ENCODE assay signal across 1 cellular context in genomic region chr7:4641667-4642467, GRCh38.
A peak's percentile ranks its signal among the peaks of the same experiment; 100 is the strongest.
TF ChIP-seq lines count a peak whose summit lies in the region.

No MANE protein-coding gene starts in this region.

TF ChIP-seq in HepG2, 621 proteins besides CTCF, POLR2A, EP300 and RAD21 (continued from another document and continues in another):
- TF ChIP-seq ZBTB10 (CRISPR knock-in tag; IDR thresholded peaks at IDR 0.05; ENCODE audit: borderline replicate concordance): no peak
- TF ChIP-seq ZNF350 (CRISPR knock-in tag; IDR thresholded peaks at IDR 0.05; ENCODE audit: borderline replicate concordance, low read depth): no peak
- TF ChIP-seq ZXDC (CRISPR knock-in tag; IDR thresholded peaks at IDR 0.05): peak; percentile 98
- peak; percentile 78 for TF ChIP-seq ZNF503 (CRISPR knock-in tag; IDR thresholded peaks at IDR 0.05)
- peak; percentile 57; the same call in 1 of the 2 replicates for TF ChIP-seq DRAP1 (CRISPR knock-in tag; IDR thresholded peaks at IDR 0.05)
- TF ChIP-seq TP53 (CRISPR knock-in tag; conservative IDR thresholded peaks at IDR 0.05): no peak
- TF ChIP-seq ZHX2 (IDR thresholded peaks at IDR 0.05; ENCODE audit: low read depth): peak; percentile 53; the same call in 1 of the 2 replicates
- peak; percentile 99 for TF ChIP-seq ZHX2 (CRISPR knock-in tag; IDR thresholded peaks at IDR 0.05; ENCODE audit: borderline replicate concordance)
- TF ChIP-seq FOXK1 (CRISPR knock-in tag; IDR thresholded peaks at IDR 0.05; ENCODE audit: borderline replicate concordance, low read depth): peak; percentile 99
- TF ChIP-seq HNF4G (IDR thresholded peaks at IDR 0.05; ENCODE audit: borderline replicate concordance, low read depth, low read length): peak; percentile 15; the same call in 1 of the 2 replicates
- peak; percentile 39; the same call in 1 of the 2 replicates for TF ChIP-seq HNF4G (CRISPR knock-in tag; IDR thresholded peaks at IDR 0.05; ENCODE audit: borderline replicate concordance, low read depth)
- no peak for TF ChIP-seq TRIM24 (CRISPR knock-in tag; IDR thresholded peaks at IDR 0.05)
- no peak; the same call in 1 of the 2 replicates for TF ChIP-seq TOE1 (CRISPR knock-in tag; IDR thresholded peaks at IDR 0.05)
- peak; percentile 98 for TF ChIP-seq ZNF841 (CRISPR knock-in tag; IDR thresholded peaks at IDR 0.05; ENCODE audit: borderline replicate concordance)
- peak; percentile 67 for TF ChIP-seq ELF1 (CRISPR knock-in tag; IDR thresholded peaks at IDR 0.05)
- no peak; the same call in 1 of the 2 replicates for TF ChIP-seq ZNF878 (CRISPR knock-in tag; IDR thresholded peaks at IDR 0.05)
- no peak for TF ChIP-seq ZNF660 (CRISPR knock-in tag; IDR thresholded peaks at IDR 0.05; ENCODE audit: borderline replicate concordance, low read depth)
- TF ChIP-seq NR2F2 (IDR thresholded peaks at IDR 0.05; ENCODE audit: borderline replicate concordance, low read depth): peak; percentile 80
- TF ChIP-seq REL (CRISPR knock-in tag; conservative IDR thresholded peaks at IDR 0.05): peak; percentile 80
- peak; percentile 62 for TF ChIP-seq HDAC1 (CRISPR knock-in tag; IDR thresholded peaks at IDR 0.05)
- TF ChIP-seq ZBTB25 (CRISPR knock-in tag; IDR thresholded peaks at IDR 0.05): peak; percentile 97
- peak; percentile 93; the same call in 1 of the 2 replicates for TF ChIP-seq ESRRA (CRISPR knock-in tag; IDR thresholded peaks at IDR 0.05; ENCODE audit: low read depth)
- TF ChIP-seq ZFP90 (CRISPR knock-in tag; IDR thresholded peaks at IDR 0.05; ENCODE audit: borderline replicate concordance): peak; percentile 72; the same call in 1 of the 2 replicates
- no peak; the same call in 1 of the 2 replicates for TF ChIP-seq ZNF136 (CRISPR knock-in tag; IDR thresholded peaks at IDR 0.05; ENCODE audit: low read depth)
- TF ChIP-seq SALL1 (CRISPR knock-in tag; IDR thresholded peaks at IDR 0.05): peak; percentile 93
- peak; percentile 99 for TF ChIP-seq ZNF138 (CRISPR knock-in tag; IDR thresholded peaks at IDR 0.05; ENCODE audit: low read depth)
- no peak for TF ChIP-seq ARID5B (CRISPR knock-in tag; IDR thresholded peaks at IDR 0.05)
- TF ChIP-seq ZNF740 (CRISPR knock-in tag; IDR thresholded peaks at IDR 0.05): peak; percentile 60; the same call in 1 of the 2 replicates
- TF ChIP-seq JDP2 (CRISPR knock-in tag; IDR thresholded peaks at IDR 0.05; ENCODE audit: borderline replicate concordance): peak; percentile 97
- peak; percentile 59; the same call in 1 of the 2 replicates for TF ChIP-seq GATAD2A (CRISPR knock-in tag; IDR thresholded peaks at IDR 0.05)
- no peak for TF ChIP-seq ELK4 (CRISPR knock-in tag; IDR thresholded peaks at IDR 0.05; ENCODE audit: borderline replicate concordance)
- TF ChIP-seq RXRA (CRISPR knock-in tag; IDR thresholded peaks at IDR 0.05): peak; percentile 77; the same call in 1 of the 2 replicates
- TF ChIP-seq ZNF354B (CRISPR knock-in tag; IDR thresholded peaks at IDR 0.05): no peak
- peak; percentile 77 for TF ChIP-seq TSC22D2 (CRISPR knock-in tag; IDR thresholded peaks at IDR 0.05; ENCODE audit: borderline replicate concordance)
- TF ChIP-seq ZSCAN9 (CRISPR knock-in tag; IDR thresholded peaks at IDR 0.05; ENCODE audit: borderline replicate concordance): peak; percentile 65; the same call in 1 of the 2 replicates
- peak; percentile 91 for TF ChIP-seq NFKB2 (CRISPR knock-in tag; IDR thresholded peaks at IDR 0.05; ENCODE audit: borderline replicate concordance)
- peak; percentile 85; the same call in 1 of the 2 replicates for TF ChIP-seq MLX (CRISPR knock-in tag; IDR thresholded peaks at IDR 0.05)
